21 cellular contexts compared by ENCODE assay signal in the genomic region with DNA sequence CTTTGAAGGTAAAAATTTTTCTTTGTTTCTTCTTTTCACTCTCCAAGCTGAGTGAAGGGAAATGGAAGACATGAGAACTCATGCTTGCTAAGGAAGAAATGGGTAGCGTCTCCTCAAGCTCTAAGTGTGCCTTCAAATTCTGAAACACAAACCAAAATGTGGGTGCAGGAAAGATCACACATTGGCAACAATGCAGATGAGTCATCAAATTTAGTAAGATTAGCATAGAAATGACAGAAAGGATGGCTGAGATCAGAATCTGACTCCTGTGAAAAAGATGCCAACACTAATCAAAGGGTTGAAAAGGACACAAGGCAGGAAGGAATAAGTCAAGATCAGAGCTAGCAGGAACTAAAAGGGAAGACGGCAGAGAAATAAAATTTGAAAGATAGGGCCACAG.
DNase-seq lines count a peak whose midpoint lies in the region; ATAC-seq and TF ChIP-seq lines count a peak whose summit lies in the region.
"Had no signal": no experiment of that assay in that cellular context is flagged by ENCODE, and none has a peak within 500 bp of the region (broad histone marks: within the 10 kb centered on the region; RNA-seq: fewer than 3 reads in every experiment).

No MANE protein-coding gene starts in this region.

- intact Hi-C loops in ovary (cut with DNase I) = no loop called here

- no peaks in the 10 kb centered on the region for H3K27me3 Mint-ChIP-seq in activated T-cell treated with anti-CD3 and anti-CD28 coated beads, Interleukin-2, amount 50 U/mL, for 24 hours
- H3K27me3 Mint-ChIP-seq: B cell; CD4-positive, CD25-positive, alpha-beta regulatory T cell had no signal

- no peaks in the 10 kb centered on the region for H3K9me3 Mint-ChIP-seq in activated T-cell treated with anti-CD3 and anti-CD28 coated beads, Interleukin-2, amount 50 U/mL, for 24 hours
- H3K9me3 Mint-ChIP-seq: CD8-positive, alpha-beta T cell had no signal

- no peaks in the 10 kb centered on the region for H3K36me3 Mint-ChIP-seq in activated T-cell treated with anti-CD3 and anti-CD28 coated beads, Interleukin-2, amount 50 U/mL, for 24 hours (ENCODE audit: low read depth)
- H3K36me3 Mint-ChIP-seq: CD4-positive, CD25-positive, alpha-beta regulatory T cell; CD8-positive, alpha-beta T cell had no signal

- no peak for TF ChIP-seq POLR2A in ovary (IDR thresholded peaks at IDR 0.05)

- WGBS in ovary, 3 donors = 80 to 93% (median 93%) methylated on average over 2 of the region's 2 CpGs

- TF ChIP-seq CTCF in epithelial cell of esophagus (IDR thresholded peaks at IDR 0.05; ENCODE audit: insufficient read depth, low read depth, low read length, missing control alignments) (no peak), ovary (IDR thresholded peaks at IDR 0.05) (no peak)

- no peaks in the 10 kb centered on the region for H3K4me1 Mint-ChIP-seq in activated T-cell treated with anti-CD3 and anti-CD28 coated beads, Interleukin-2, amount 50 U/mL, for 24 hours (ENCODE audit: low read depth)
- H3K4me1 Mint-ChIP-seq: B cell; CD4-positive, CD25-positive, alpha-beta regulatory T cell had no signal

- DNase-seq in A172 (ENCODE audit: low spot score) = peak; percentile 8
- peak; percentile 12 for DNase-seq in EL
- DNase-seq in dermis blood vessel endothelial cell = peak; percentile 1
- peak; percentile 7 for DNase-seq in epithelial cell of esophagus (ENCODE audit: low read depth)
- DNase-seq in ovary = no peak
- no peak for DNase-seq in activated T-cell treated with anti-CD3 and anti-CD28 coated beads, Interleukin-2, amount 50 U/mL, for 24 hours
- DNase-seq: 8988T; Caco-2; CD4-positive, CD25-positive, alpha-beta regulatory T cell; CD8-positive, alpha-beta T cell; DMS153; DND-41; GDM1; GOT3; H9 had no signal

- no peak for TF ChIP-seq EP300 in ovary (IDR thresholded peaks at IDR 0.05)

- H3K9me3 ChIP-seq in ovary = no peaks in the 10 kb centered on the region
- H3K9me3 ChIP-seq: BLaER1 had no signal

- ATAC-seq in GM18502 (IDR thresholded peaks at IDR 0.05; ENCODE audit: poor library complexity, unreplicated experiment) = no peak
- ATAC-seq: CD8-positive, alpha-beta T cell; GM12878; HCT116 had no signal

- no peaks in the 10 kb centered on the region for H3K36me3 ChIP-seq in ovary
- H3K36me3 ChIP-seq: BLaER1 had no signal

- H3K4me3 ChIP-seq in epithelial cell of esophagus (ENCODE audit: low read length) (no peak overlapping the region), ovary (no peak overlapping the region)
- H3K4me3 ChIP-seq: BLaER1, GM12878 had no signal

- H3K27ac Mint-ChIP-seq in activated T-cell treated with anti-CD3 and anti-CD28 coated beads, Interleukin-2, amount 50 U/mL, for 24 hours = no peak overlapping the region
- H3K27ac Mint-ChIP-seq: B cell; CD4-positive, CD25-positive, alpha-beta regulatory T cell; CD8-positive, alpha-beta T cell; H9 had no signal

- no peaks in the 10 kb centered on the region for H3K4me1 ChIP-seq in ovary (ENCODE audit: insufficient read depth)
- H3K4me1 ChIP-seq: BLaER1 had no signal

- H3K27ac ChIP-seq in ovary = no peak overlapping the region
- H3K27ac ChIP-seq: BLaER1, C4-2B had no signal

- no peak overlapping the region for H3K4me3 Mint-ChIP-seq in activated T-cell treated with anti-CD3 and anti-CD28 coated beads, Interleukin-2, amount 50 U/mL, for 24 hours
- H3K4me3 Mint-ChIP-seq: B cell; CD4-positive, CD25-positive, alpha-beta regulatory T cell; CD8-positive, alpha-beta T cell; H9 had no signal

- H3K27me3 ChIP-seq in ovary = no peaks in the 10 kb centered on the region
- H3K27me3 ChIP-seq: BLaER1 had no signal

Comparison
In these comparisons a context has a peak if more than half of its experiments do, and no peak if none do; other contexts are left out.
1. DNase-seq: peak in A172 (single experiment), EL (single experiment), dermis blood vessel endothelial cell (single experiment) and epithelial cell of esophagus (single experiment); none in ovary (0 of 5) and activated T-cell treated with anti-CD3 and anti-CD28 coated beads, Interleukin-2, amount 50 U/mL, for 24 hours (single experiment).